Comparison of ENCODE assay signal across 8 cellular contexts in genomic region chr1:186375929-186376330, GRCh38. TPM values are rescaled to one million over a fixed set of nuclear protein-coding genes. Genes with fewer than 3 reads are reported as not detected.
DNase-seq lines count a peak whose midpoint lies in the region; ATAC-seq and TF ChIP-seq lines count a peak whose summit lies in the region.

No MANE protein-coding gene starts in this region.

- peak overlapping the region; percentile 98 to 100 for H3K4me3 Mint-ChIP-seq in activated T-cell treated with anti-CD3 and anti-CD28 coated beads, Interleukin-2, amount 50 U/mL, for 72 hours

- no peak for TF ChIP-seq CTCF in kidney epithelial cell (IDR thresholded peaks at IDR 0.05; ENCODE audit: insufficient read depth, low read length, poor library complexity, severe bottlenecking)

- peak overlapping the region; percentile 99 for H3K27ac Mint-ChIP-seq in activated T-cell treated with anti-CD3 and anti-CD28 coated beads, Interleukin-2, amount 50 U/mL, for 72 hours

- H3K27me3 Mint-ChIP-seq in activated T-cell treated with anti-CD3 and anti-CD28 coated beads, Interleukin-2, amount 50 U/mL, for 72 hours (ENCODE audit: low read depth): no peaks in the 10 kb centered on the region

- H3K27me3 ChIP-seq in adipocyte (replicated peaks; ENCODE audit: control insufficient read depth, insufficient read depth, low read length): no peaks in the 10 kb centered on the region
- H3K27me3 ChIP-seq in kidney epithelial cell (ENCODE audit: control insufficient read depth, insufficient read depth, low read length): no peaks in the 10 kb centered on the region

- peaks cover 59% of the 10 kb centered on the region for H3K4me1 Mint-ChIP-seq in activated T-cell treated with anti-CD3 and anti-CD28 coated beads, Interleukin-2, amount 50 U/mL, for 72 hours (ENCODE audit: low read depth)

- ATAC-seq in activated T-cell treated with anti-CD3 and anti-CD28 coated beads, Interleukin-2, amount 50 U/mL, for 72 hours (replicated peaks in 1 of 2): peak; percentile 4 to 12

- peak overlapping the region; percentile 93 for H3K4me3 ChIP-seq in adipocyte (ENCODE audit: low read length)
- H3K4me3 ChIP-seq in kidney epithelial cell (ENCODE audit: low read depth, low read length): peak overlapping the region; percentile 98

- H3K27ac ChIP-seq in temporal lobe (ENCODE audit: low read depth, low read length): peak overlapping the region; percentile 88

- H3K4me1 ChIP-seq in adipocyte (ENCODE audit: control insufficient read depth, insufficient read depth, low read length): peaks cover 22% of the 10 kb centered on the region

- no peaks in the 10 kb centered on the region for H3K9me3 ChIP-seq in adipocyte (ENCODE audit: control insufficient read depth, low read length)

- peak overlapping the region; percentile 98 for H3K9ac ChIP-seq in adipocyte (ENCODE audit: low read length)

- no peaks in the 10 kb centered on the region for H3K9me3 Mint-ChIP-seq in activated T-cell treated with anti-CD3 and anti-CD28 coated beads, Interleukin-2, amount 50 U/mL, for 72 hours

- H3K36me3 ChIP-seq in adipocyte (ENCODE audit: control insufficient read depth, insufficient read depth, low read length, severe bottlenecking) (peaks cover 34% of the 10 kb centered on the region), kidney epithelial cell (ENCODE audit: control insufficient read depth, insufficient read depth, low read length) (no peaks in the 10 kb centered on the region)

- H3K36me3 Mint-ChIP-seq in activated T-cell treated with anti-CD3 and anti-CD28 coated beads, Interleukin-2, amount 50 U/mL, for 72 hours (ENCODE audit: insufficient read depth in 2 of 2): peaks cover 14 to 18% of the 10 kb centered on the region in 2 donors

- DNase-seq in activated T-cell treated with anti-CD3 and anti-CD28 coated beads, Interleukin-2, amount 50 U/mL, for 72 hours: no peak
- DNase-seq in activated T-cell treated with anti-CD3 and anti-CD28 coated beads, Interleukin-2, amount 50 U/mL, for 1 hour: no peak
- DNase-seq in adipocyte (ENCODE audit: low read depth): no peak
- DNase-seq in kidney epithelial cell (ENCODE audit: low read depth): peak; percentile 23
- DNase-seq in COLO668 (lab: John Stamatoyannopoulos, UW; ENCODE audit: unreplicated experiment): no peak
- DNase-seq in activated CD8-positive, alpha-beta memory T cell treated with anti-CD3 and anti-CD28 coated beads, Interleukin-2, amount 50 U/mL, for 4 hours: no peak
- DNase-seq in SKM-1 treated with dmso at 0.1 percent for 144 hours (lab: John Stamatoyannopoulos, UW; ENCODE audit: unreplicated experiment): no peak

RNA-seq across cellular contexts. Expression of gene ODR4, which starts 0.3 kb away (rescaled TPM):
- 10 to 100 TPM; 15.7 to 17.5 TPM for total RNA-seq in activated T-cell treated with anti-CD3 and anti-CD28 coated beads, Interleukin-2, amount 50 U/mL, for 72 hours
- total RNA-seq in kidney epithelial cell (13.2 and 24.8 TPM in 2 replicates), temporal lobe (28.0 TPM)

RNA-seq across cellular contexts. Expression of gene TPR, which starts 0.9 kb away (rescaled TPM):
- 100 to 1,000 TPM; 133 to 151 TPM for total RNA-seq in activated T-cell treated with anti-CD3 and anti-CD28 coated beads, Interleukin-2, amount 50 U/mL, for 72 hours
- total RNA-seq in kidney epithelial cell: 43.1 and 77.8 TPM in 2 replicates
- total RNA-seq in temporal lobe: 68.1 TPM
